Comparison of ENCODE assay signal across 8 cellular contexts in genomic region chr1:58785424-58786058, GRCh38. TPM values are rescaled to one million over a fixed set of nuclear protein-coding genes. Genes with fewer than 3 reads are reported as not detected.
DNase-seq lines count a peak whose midpoint lies in the region; ATAC-seq, FAIRE-seq and TF ChIP-seq lines count a peak whose summit lies in the region.

No MANE protein-coding gene starts in this region.

- H3K4me3 ChIP-seq in neural cell (ENCODE audit: low read length) (peak overlapping the region; percentile 93), vagina (peak overlapping the region; percentile 81 to 98)

- peak overlapping the region; percentile 85 for H3K27ac ChIP-seq in neural cell (ENCODE audit: low read length)
- peak overlapping the region; percentile 100 for H3K27ac ChIP-seq in vagina

- H3K27me3 ChIP-seq in neural cell (ENCODE audit: insufficient read depth, low read depth, low read length) (no peaks in the 10 kb centered on the region), vagina (no peaks in the 10 kb centered on the region)

- H3K36me3 ChIP-seq in neural cell (ENCODE audit: insufficient read depth, low read length), result no peaks in the 10 kb centered on the region
- peaks cover 0 to 9% of the 10 kb centered on the region in 2 donors for H3K36me3 ChIP-seq in vagina

- intact Hi-C loops in vagina (cut with DNase I), result loop anchor here (1.0 to 10.0 kb wide), 3 partner anchors 30 to 359 kb away; no protein-coding TSS in a partner anchor

- H3K9ac ChIP-seq in neural cell (ENCODE audit: low read length), result peak overlapping the region; percentile 99

- H3F3A ChIP-seq in neural cell (ENCODE audit: insufficient read depth, low read length, poor library complexity, severe bottlenecking), result no peaks in the 10 kb centered on the region

- no peak overlapping the region for H2AFZ ChIP-seq in neural cell (ENCODE audit: low read depth, low read length)

- no peaks in the 10 kb centered on the region for H3K9me3 ChIP-seq in neural cell (ENCODE audit: low read length)
- H3K9me3 ChIP-seq in vagina, result no peaks in the 10 kb centered on the region

- H3K9me2 ChIP-seq in neural cell (ENCODE audit: insufficient read depth, low read length), result no peaks in the 10 kb centered on the region

- no peak for TF ChIP-seq POLR2A in vagina (IDR thresholded peaks at IDR 0.05)

- TF ChIP-seq EP300 in neural cell (conservative IDR thresholded peaks at IDR 0.05; ENCODE audit: poor library complexity, severe bottlenecking), result no peak

- peaks cover 29% of the 10 kb centered on the region for H3K4me1 ChIP-seq in vagina

- DNase-seq in GM18507 (ENCODE audit: extremely low spot score, insufficient read length, low read depth) (no peak), NCI-H510A (lab: John Stamatoyannopoulos, UW) (peak; percentile 92), activated T-helper 1 cell treated with Interleukin-2 at 50 U/mL for 16 hours (ENCODE audit: low read depth) (peak; percentile 9), fibroblast of peridontal ligament (ENCODE audit: extremely low read depth) (peak; percentile 52), vagina (ENCODE audit: extremely low spot score in 2 of 2) (peak in 1 of 2 donors; percentile 94), HCEC 1CT (no peak)

- TF ChIP-seq CTCF in neural cell (IDR thresholded peaks at IDR 0.05; ENCODE audit: poor library complexity, severe bottlenecking) (peak; percentile 38), vagina (IDR thresholded peaks at IDR 0.05) (no peak)

- peaks cover 21% of the 10 kb centered on the region for H4K20me1 ChIP-seq in neural cell (ENCODE audit: insufficient read depth)

- peak overlapping the region; percentile 73 for H3K4me2 ChIP-seq in neural cell (ENCODE audit: low read length)

- no peak for TF ChIP-seq RAD21 in neural cell (conservative IDR thresholded peaks at IDR 0.05)

- peak; percentile 26 for FAIRE-seq in GM18507 (lab: Jason Lieb, UNC)

- ATAC-seq in HG02938 (IDR thresholded peaks at IDR 0.05; ENCODE audit: unreplicated experiment), result no peak

- H3K79me2 ChIP-seq in neural cell (replicated peaks; ENCODE audit: insufficient read depth, low read length), result peaks cover 17% of the 10 kb centered on the region

TF ChIP-seq in neural cell, 6 proteins besides CTCF, POLR2A, EP300 and RAD21:
- TF ChIP-seq REST (IDR thresholded peaks at IDR 0.05; ENCODE audit: borderline replicate concordance), result no peak
- TF ChIP-seq POLR2AphosphoS5 (IDR thresholded peaks at IDR 0.05), result no peak
- TF ChIP-seq SMC3 (conservative IDR thresholded peaks at IDR 0.05; ENCODE audit: poor library complexity), result peak; percentile 44
- no peak for TF ChIP-seq TAF1 (IDR thresholded peaks at IDR 0.05; ENCODE audit: low read depth)
- no peak for TF ChIP-seq MXI1 (conservative IDR thresholded peaks at IDR 0.05; ENCODE audit: poor library complexity, severe bottlenecking)
- TF ChIP-seq EZH2 (IDR thresholded peaks at IDR 0.05; ENCODE audit: borderline replicate concordance, insufficient read depth, low read length, poor library complexity, severe bottlenecking), result no peak

RNA-seq across cellular contexts. Expression of gene JUN, which starts 1.7 kb away (rescaled TPM):
- polyA plus RNA-seq in neural cell, result 114 and 124 TPM in 2 replicates
- polyA minus RNA-seq in neural cell, result 159 and 198 TPM in 2 replicates
- 275 TPM for total RNA-seq in vagina

Comparison
In these comparisons a context has a peak if more than half of its experiments do, and no peak if none do; other contexts are left out.
1. DNase-seq: peak in NCI-H510A (single experiment), activated T-helper 1 cell treated with Interleukin-2 at 50 U/mL for 16 hours (single experiment) and fibroblast of peridontal ligament (single experiment); none in GM18507 (single experiment) and HCEC 1CT (single experiment).